In genomic region chr6:118877806-118878205, GRCh38 we compare ENCODE assay signal across 4 cellular contexts.
"Had no signal": no experiment of that assay in that cellular context is flagged by ENCODE, and none has a peak within 500 bp of the region (broad histone marks: within the 10 kb centered on the region; RNA-seq: fewer than 3 reads in every experiment).

No MANE protein-coding gene starts in this region.

- H3K4me2 ChIP-seq: GM23338 had no signal

- H2AFZ ChIP-seq: GM23338 had no signal

- H3K4me3 ChIP-seq: GM23338 had no signal

- DNase-seq: H9, HCEC 1CT, KBM-7 had no signal
